Comparison of ENCODE assay signal across 1 cellular context in genomic region chr1:26020390-26020789, GRCh38.
TF ChIP-seq lines count a peak whose summit lies in the region.

No MANE protein-coding gene starts in this region.

TF ChIP-seq in GM12878, 131 proteins besides CTCF, POLR2A, EP300 and RAD21:
- peak; percentile 31; the same call in 1 of the 3 replicates for TF ChIP-seq POU2F2 (IDR thresholded peaks at IDR 0.05; ENCODE audit: borderline replicate concordance, low read depth, low read length)
- peak; percentile 36; the same call in 1 of the 2 replicates for TF ChIP-seq MLLT1 (IDR thresholded peaks at IDR 0.05)
- no peak for TF ChIP-seq KAT2A (conservative IDR thresholded peaks at IDR 0.05; ENCODE audit: control insufficient read depth, low read depth, low read length)
